ENCODE assay signal across 2 cellular contexts in the genomic region with DNA sequence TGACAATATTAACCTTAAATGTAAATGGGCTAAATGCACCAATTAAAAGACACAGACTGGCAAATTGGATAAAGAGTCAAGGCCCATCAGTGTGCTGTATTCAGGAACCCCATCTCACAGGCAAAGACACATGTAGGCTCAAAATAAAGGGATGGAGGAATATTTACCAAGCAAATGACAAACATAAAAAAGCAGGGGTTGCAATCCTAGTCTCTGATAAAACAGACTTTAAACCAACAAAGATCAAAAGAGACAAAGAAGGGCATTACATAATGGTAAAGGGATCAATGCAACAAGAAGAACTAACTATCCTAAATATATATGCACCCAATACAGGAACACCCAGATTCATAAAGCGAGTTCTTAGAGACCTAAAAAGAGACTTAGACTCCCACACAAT.
DNase-seq lines count a peak whose midpoint lies in the region; ATAC-seq, FAIRE-seq and TF ChIP-seq lines count a peak whose summit lies in the region.
"Not testable (repeated sequence)": the region's sequence is repeated elsewhere in the genome, so short reads cannot be mapped to it uniquely, and the experiment has no call there.

No MANE protein-coding gene starts in this region.

- H3K4me1 ChIP-seq in K562 (replicated peaks in 1 of 2; ENCODE audit: control insufficient read depth in 2 of 2, insufficient read depth in 2 of 2, low read length in 2 of 2) = not testable (repeated sequence)
- H3K4me1 ChIP-seq in HepG2 (ENCODE audit: insufficient read depth, low read length) = 0 out of 2 replicates have a peak, but pooled peaks cover 15% of the 10 kb centered on the region

- ATAC-seq in K562, HepG2: not testable (repeated sequence)

- not testable (repeated sequence) for FAIRE-seq in K562 (lab: Jason Lieb, UNC); HepG2 (lab: Jason Lieb, UNC)

- H3K79me2 ChIP-seq in K562 (ENCODE audit: control insufficient read depth, insufficient read depth, low read length); HepG2 (ENCODE audit: insufficient read depth, low read length): not testable (repeated sequence)

- H3K9me3 ChIP-seq in K562 (replicated peaks; ENCODE audit: control insufficient read depth, insufficient read depth, low read depth, low read length); HepG2 (ENCODE audit: low read length): not testable (repeated sequence)

- intact Hi-C loops in K562 (cut with micrococcal nuclease); HepG2 (cut with micrococcal nuclease; ENCODE audit: unreplicated experiment): not testable (repeated sequence)

- in situ Hi-C loops in K562 (cut with MboI); HepG2 (cut with HindIII; ENCODE audit: extremely low pct_ligation_motif_present, low pct_unique_long_range_greater_than_20kb): not testable (repeated sequence)

- not testable (repeated sequence) for BruUV-seq in K562 (replicated peaks; lab: Mats Ljungman, UMichigan); HepG2 (replicated peaks; lab: Mats Ljungman, UMichigan)

- not testable (repeated sequence) for H2AFZ ChIP-seq in K562 (ENCODE audit: low read depth, low read length); HepG2 (ENCODE audit: low read length)

- not testable (repeated sequence) for TF ChIP-seq EP300 in K562 (IDR thresholded peaks at IDR 0.05; ENCODE audit: low read length); HepG2 (IDR thresholded peaks at IDR 0.05; ENCODE audit: low read depth in 2 of 2, low read length in 2 of 2); HepG2 (CRISPR knock-in tag; IDR thresholded peaks at IDR 0.05; ENCODE audit: borderline replicate concordance)

- TF ChIP-seq CTCF in K562 (IDR thresholded peaks at IDR 0.05 in 2 of 3, conservative IDR thresholded peaks at IDR 0.05 in 1 of 3; ENCODE audit: insufficient read depth in 2 of 3, low read depth in 1 of 3, low read length in 3 of 3); HepG2 (CRISPR knock-in tag; IDR thresholded peaks at IDR 0.05): not testable (repeated sequence)

- H3K36me3 ChIP-seq in K562 (ENCODE audit: control insufficient read depth, insufficient read depth, low read length); HepG2 (replicated peaks in 1 of 2; ENCODE audit: control insufficient read depth in 1 of 2, insufficient read depth in 2 of 2, low read length in 2 of 2): not testable (repeated sequence)

- H3K4me3 ChIP-seq in K562; HepG2 (replicated peaks in 1 of 3; ENCODE audit: insufficient read depth in 1 of 3, low read depth in 2 of 3, low read length in 3 of 3): not testable (repeated sequence)

- TF ChIP-seq POLR2A in K562 (conservative IDR thresholded peaks at IDR 0.05); HepG2 (IDR thresholded peaks at IDR 0.05; ENCODE audit: insufficient read depth in 1 of 2, low read depth in 2 of 2, low read length in 2 of 2): not testable (repeated sequence)

- H3K9ac ChIP-seq in K562 (ENCODE audit: insufficient read depth in 1 of 2, low read depth in 2 of 2, low read length in 2 of 2); HepG2 (ENCODE audit: insufficient read depth, low read depth, low read length): not testable (repeated sequence)

- not testable (repeated sequence) for H3K4me2 ChIP-seq in K562 (ENCODE audit: insufficient read depth, low read length); HepG2 (ENCODE audit: low read depth, low read length)

- TF ChIP-seq RAD21 in K562 (CRISPR knock-in tag; conservative IDR thresholded peaks at IDR 0.05 in 1 of 2, IDR thresholded peaks at IDR 0.05 in 1 of 2); HepG2 (CRISPR knock-in tag; IDR thresholded peaks at IDR 0.05): not testable (repeated sequence)

- not testable (repeated sequence) for H3K9me1 ChIP-seq in K562 (ENCODE audit: control insufficient read depth, insufficient read depth, low read length)

- H3K27ac ChIP-seq in K562 (ENCODE audit: extremely low read depth, low read depth, low read length); HepG2 (ENCODE audit: extremely low read length, insufficient read depth, low read length): not testable (repeated sequence)

- DNase-seq in K562 (ENCODE audit: extremely low read depth in 1 of 4, low spot score in 3 of 4); HepG2 (ENCODE audit: low spot score): not testable (repeated sequence)

- H4K20me1 ChIP-seq in K562 (replicated peaks; ENCODE audit: control insufficient read depth, insufficient read depth, low read length); HepG2 (ENCODE audit: insufficient read depth, low read length): not testable (repeated sequence)

- H3K27me3 ChIP-seq in K562 (ENCODE audit: control insufficient read depth in 2 of 2, insufficient read depth in 2 of 2, low read length in 2 of 2); HepG2 (ENCODE audit: control insufficient read depth in 1 of 2, insufficient read depth in 2 of 2, low read length in 2 of 2): not testable (repeated sequence)

- 30% methylated on average over 1 of the region's 1 CpG for WGBS in K562 (ENCODE audit: insufficient coverage, low coverage, missing lambda C conversion rate)
- WGBS in HepG2 (ENCODE audit: low lambda C conversion rate) = 55% methylated on average over 1 of the region's 1 CpG

- CTCF ChIA-PET in K562 (lab: Yijun Ruan, JAX; ENCODE audit: low intra/inter-chr PET ratio); HepG2 (lab: Yijun Ruan, JAX; ENCODE audit: low intra/inter-chr PET ratio, low total read pairs): not testable (repeated sequence)

- POLR2A ChIA-PET in K562 (lab: Yijun Ruan, JAX) = interaction anchor here (1.6 kb wide), 1 partner anchor 20 kb away, joined by 4 read pairs; no protein-coding TSS in a partner anchor
- POLR2A ChIA-PET in HepG2 (lab: Yijun Ruan, JAX) = not testable (repeated sequence)

TF ChIP-seq in K562, 482 proteins besides CTCF, POLR2A, EP300 and RAD21:
- peak; percentile 87 for TF ChIP-seq ZNF507 (tag; conservative IDR thresholded peaks at IDR 0.05)

TF ChIP-seq in HepG2, 621 proteins besides CTCF, POLR2A, EP300 and RAD21:
- not testable (repeated sequence) for TF ChIP-seq SOX13, FOXP1, SOX6 (IDR thresholded peaks at IDR 0.05)
- TF ChIP-seq SOX13 (CRISPR knock-in tag; conservative IDR thresholded peaks at IDR 0.05 in 1 of 2, IDR thresholded peaks at IDR 0.05 in 1 of 2) (peak in 1 of 2 experiments; percentile 44; a peak in 1 of 4 replicates), ISL2 (CRISPR knock-in tag; IDR thresholded peaks at IDR 0.05) (peak; percentile 39; the same call in 1 of the 2 replicates), FOXP1 (CRISPR knock-in tag; IDR thresholded peaks at IDR 0.05) (peak; percentile 10; the same call in 1 of the 2 replicates), TCF7 (IDR thresholded peaks at IDR 0.05; ENCODE audit: low read depth) (peak; percentile 47; the same call in 1 of the 2 replicates), GATAD2A (CRISPR knock-in tag; IDR thresholded peaks at IDR 0.05) (peak; percentile 58), SOX6 (CRISPR knock-in tag; IDR thresholded peaks at IDR 0.05) (peak; percentile 67; the same call in 1 of the 2 replicates), SOX5 (CRISPR knock-in tag; IDR thresholded peaks at IDR 0.05; ENCODE audit: borderline replicate concordance) (peak; percentile 13; the same call in 1 of the 2 replicates)
- TF ChIP-seq, protein P1, sequence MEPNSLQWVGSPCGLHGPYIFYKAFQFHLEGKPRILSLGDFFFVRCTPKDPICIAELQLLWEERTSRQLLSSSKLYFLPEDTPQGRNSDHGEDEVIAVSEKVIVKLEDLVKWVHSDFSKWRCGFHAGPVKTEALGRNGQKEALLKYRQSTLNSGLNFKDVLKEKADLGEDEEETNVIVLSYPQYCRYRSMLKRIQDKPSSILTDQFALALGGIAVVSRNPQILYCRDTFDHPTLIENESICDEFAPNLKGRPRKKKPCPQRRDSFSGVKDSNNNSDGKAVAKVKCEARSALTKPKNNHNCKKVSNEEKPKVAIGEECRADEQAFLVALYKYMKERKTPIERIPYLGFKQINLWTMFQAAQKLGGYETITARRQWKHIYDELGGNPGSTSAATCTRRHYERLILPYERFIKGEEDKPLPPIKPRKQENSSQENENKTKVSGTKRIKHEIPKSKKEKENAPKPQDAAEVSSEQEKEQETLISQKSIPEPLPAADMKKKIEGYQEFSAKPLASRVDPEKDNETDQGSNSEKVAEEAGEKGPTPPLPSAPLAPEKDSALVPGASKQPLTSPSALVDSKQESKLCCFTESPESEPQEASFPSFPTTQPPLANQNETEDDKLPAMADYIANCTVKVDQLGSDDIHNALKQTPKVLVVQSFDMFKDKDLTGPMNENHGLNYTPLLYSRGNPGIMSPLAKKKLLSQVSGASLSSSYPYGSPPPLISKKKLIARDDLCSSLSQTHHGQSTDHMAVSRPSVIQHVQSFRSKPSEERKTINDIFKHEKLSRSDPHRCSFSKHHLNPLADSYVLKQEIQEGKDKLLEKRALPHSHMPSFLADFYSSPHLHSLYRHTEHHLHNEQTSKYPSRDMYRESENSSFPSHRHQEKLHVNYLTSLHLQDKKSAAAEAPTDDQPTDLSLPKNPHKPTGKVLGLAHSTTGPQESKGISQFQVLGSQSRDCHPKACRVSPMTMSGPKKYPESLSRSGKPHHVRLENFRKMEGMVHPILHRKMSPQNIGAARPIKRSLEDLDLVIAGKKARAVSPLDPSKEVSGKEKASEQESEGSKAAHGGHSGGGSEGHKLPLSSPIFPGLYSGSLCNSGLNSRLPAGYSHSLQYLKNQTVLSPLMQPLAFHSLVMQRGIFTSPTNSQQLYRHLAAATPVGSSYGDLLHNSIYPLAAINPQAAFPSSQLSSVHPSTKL (CRISPR knock-in tag; IDR thresholded peaks at IDR 0.05) = peak; percentile 62
TF ChIP-seq in HepG2: peak in this region for 8; not testable (repeated sequence) for 613.
